In the genomic region with DNA sequence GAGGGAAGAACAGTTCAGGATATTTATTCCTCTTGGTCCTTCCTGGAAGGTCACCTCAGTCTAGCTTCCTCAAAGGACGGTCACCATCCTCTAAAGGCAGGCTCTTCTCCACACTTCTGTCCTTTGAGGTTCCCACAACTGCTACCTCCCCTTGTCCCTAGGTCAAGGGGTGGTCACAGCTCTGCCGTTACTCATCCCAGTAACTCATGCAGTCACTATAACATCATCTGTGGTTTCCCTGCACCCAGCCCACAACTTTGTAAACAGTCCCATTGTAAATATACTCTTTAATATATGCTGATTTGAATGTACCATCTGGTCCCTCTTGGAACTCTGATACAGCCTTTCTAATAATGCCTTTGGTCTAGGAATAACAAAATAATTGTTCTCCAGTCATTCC, we compare ENCODE assay signal across 16 cellular contexts.
A peak's percentile ranks its signal among the peaks of the same experiment; 100 is the strongest.
DNase-seq lines count a peak whose midpoint lies in the region; ATAC-seq, FAIRE-seq and TF ChIP-seq lines count a peak whose summit lies in the region.
"Had no signal": no experiment of that assay in that cellular context is flagged by ENCODE, and none has a peak within 500 bp of the region (broad histone marks: within the 10 kb centered on the region; RNA-seq: fewer than 3 reads in every experiment).

No MANE protein-coding gene starts in this region.

- H3K4me3 Mint-ChIP-seq in T-helper 2 cell treated with Interferon-gamma antibody and Interleukin-4, amounts not matched to agents 5 μg/mL and 100 μg/mL, for 36 hours, result no peak overlapping the region
- H3K4me3 Mint-ChIP-seq: nephron had no signal

- H3K4me3 ChIP-seq in fibroblast of villous mesenchyme (ENCODE audit: low read depth, low read length) (no peak overlapping the region), SJCRH30 (no peak overlapping the region)
- H3K4me3 ChIP-seq: PC-9 had no signal

- no peaks in the 10 kb centered on the region for H3K27me3 Mint-ChIP-seq in T-helper 2 cell treated with Interferon-gamma antibody and Interleukin-4, amounts not matched to agents 5 μg/mL and 100 μg/mL, for 36 hours (ENCODE audit: low read depth)

- peak; percentile 27 for DNase-seq in T-helper 2 cell treated with Interferon-gamma antibody and Interleukin-4, amounts not matched to agents 5 μg/mL and 100 μg/mL, for 36 hours (ENCODE audit: low spot score)
- DNase-seq in T-helper 2 cell, result no peak
- DNase-seq in DMS53 (lab: John Stamatoyannopoulos, UW), result peak; percentile 8
- peak; percentile 29 to 43 for DNase-seq in NCI-H526 (lab: John Stamatoyannopoulos, UW)
- DNase-seq in fibroblast of villous mesenchyme (ENCODE audit: low read depth), result peak; percentile 1
- DNase-seq in H54 (ENCODE audit: insufficient read length, low spot score), result no peak
- no peak for DNase-seq in SJCRH30
- DNase-seq: aorta; effector CD4-positive, alpha-beta T cell; GDM1; NCI-H1417; PC-9 had no signal

- no peak for FAIRE-seq in H54 (lab: Jason Lieb, UNC)
- FAIRE-seq: GM18507 had no signal

- TF ChIP-seq CTCF in fibroblast of villous mesenchyme (IDR thresholded peaks at IDR 0.05; ENCODE audit: insufficient read depth, low read depth, low read length), result no peak

- peaks cover 18% of the 10 kb centered on the region for H3K4me1 Mint-ChIP-seq in T-helper 2 cell treated with Interferon-gamma antibody and Interleukin-4, amounts not matched to agents 5 μg/mL and 100 μg/mL, for 36 hours (ENCODE audit: low read depth)
- H3K4me1 Mint-ChIP-seq: nephron had no signal

- no peaks in the 10 kb centered on the region for H3K27me3 ChIP-seq in SJCRH30

- H3K9me3 Mint-ChIP-seq in T-helper 2 cell treated with Interferon-gamma antibody and Interleukin-4, amounts not matched to agents 5 μg/mL and 100 μg/mL, for 36 hours, result peaks cover 15% of the 10 kb centered on the region
- H3K9me3 Mint-ChIP-seq: nephron had no signal

- no peaks in the 10 kb centered on the region for H3K9me3 ChIP-seq in SJCRH30 (replicated peaks)

- no peaks in the 10 kb centered on the region for H3K4me1 ChIP-seq in SJCRH30

- TF ChIP-seq POLR2A in H54 (IDR thresholded peaks at IDR 0.05; ENCODE audit: low read depth, low read length), result no peak

- no peaks in the 10 kb centered on the region for H3K36me3 ChIP-seq in SJCRH30

- H3K27ac ChIP-seq in SJCRH30, result no peak overlapping the region
- H3K27ac ChIP-seq: PC-9, VCaP had no signal

- ATAC-seq in HG02884 (IDR thresholded peaks at IDR 0.05; ENCODE audit: unreplicated experiment), result no peak

- H3K27ac Mint-ChIP-seq in T-helper 2 cell treated with Interferon-gamma antibody and Interleukin-4, amounts not matched to agents 5 μg/mL and 100 μg/mL, for 36 hours, result no peak overlapping the region
- H3K27ac Mint-ChIP-seq: nephron had no signal

- H3K36me3 Mint-ChIP-seq in T-helper 2 cell treated with Interferon-gamma antibody and Interleukin-4, amounts not matched to agents 5 μg/mL and 100 μg/mL, for 36 hours (ENCODE audit: low read depth), result peaks cover 4% of the 10 kb centered on the region

Comparison
In these comparisons a context has a peak if more than half of its experiments do, and no peak if none do; other contexts are left out.
1. DNase-seq: peak in T-helper 2 cell treated with Interferon-gamma antibody and Interleukin-4, amounts not matched to agents 5 μg/mL and 100 μg/mL, for 36 hours (single experiment), DMS53 (single experiment), NCI-H526 (2 of 2) and fibroblast of villous mesenchyme (single experiment); none in T-helper 2 cell (0 of 5), H54 (single experiment) and SJCRH30 (0 of 2).